In the genomic region with DNA sequence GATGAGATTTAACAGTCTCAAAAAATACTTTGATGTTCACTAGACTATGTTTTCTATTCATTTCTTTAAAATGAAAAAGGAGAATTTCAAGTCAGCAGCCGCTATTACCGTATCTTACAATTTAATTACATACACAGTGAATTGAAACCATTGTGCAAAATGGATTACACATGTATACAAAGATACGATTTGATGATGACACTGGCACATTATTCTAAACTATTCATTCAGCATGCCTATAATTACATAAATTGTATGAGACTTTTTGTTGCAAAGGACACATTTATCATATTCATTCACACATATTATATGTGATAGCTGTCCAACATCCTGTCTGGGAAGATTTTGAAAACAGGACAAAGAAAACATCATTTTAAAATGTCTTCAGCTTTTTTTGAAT, we compare ENCODE assay signal across 17 cellular contexts.
A peak's percentile ranks its signal among the peaks of the same experiment; 100 is the strongest.
DNase-seq lines count a peak whose midpoint lies in the region; ATAC-seq and TF ChIP-seq lines count a peak whose summit lies in the region.
"Had no signal": no experiment of that assay in that cellular context is flagged by ENCODE, and none has a peak within 500 bp of the region (broad histone marks: within the 10 kb centered on the region; RNA-seq: fewer than 3 reads in every experiment).

No MANE protein-coding gene starts in this region.

- peaks cover 5% of the 10 kb centered on the region for H3K9me3 ChIP-seq in neural cell (ENCODE audit: low read length)

- H3K4me3 Mint-ChIP-seq in GM23338, result no peak overlapping the region
- H3K4me3 Mint-ChIP-seq: CD4-positive, CD25-positive, alpha-beta regulatory T cell; HFFc6 had no signal

- H3K36me3 Mint-ChIP-seq in GM23338 (ENCODE audit: low read depth), result peaks cover 38% of the 10 kb centered on the region

- H3K9ac ChIP-seq in neural cell (ENCODE audit: low read length), result no peak overlapping the region
- H3K9ac ChIP-seq: BLaER1 had no signal

- H4K20me1 ChIP-seq in GM23338 (replicated peaks; ENCODE audit: insufficient read depth), result no peaks in the 10 kb centered on the region
- no peaks in the 10 kb centered on the region for H4K20me1 ChIP-seq in neural cell (ENCODE audit: insufficient read depth)
- H4K20me1 ChIP-seq: BLaER1 had no signal

- H3K9me3 Mint-ChIP-seq in GM23338, result peaks cover 31% of the 10 kb centered on the region

- no peak overlapping the region for H2AFZ ChIP-seq in GM23338
- no peak overlapping the region for H2AFZ ChIP-seq in neural cell (ENCODE audit: low read depth, low read length)

- peaks cover 36% of the 10 kb centered on the region for H3K4me1 ChIP-seq in GM23338 (ENCODE audit: insufficient read depth)
- H3K4me1 ChIP-seq: BLaER1 had no signal

- ATAC-seq in GM23338, result no peak
- no peak for ATAC-seq in GM21360 (IDR thresholded peaks at IDR 0.05; ENCODE audit: unreplicated experiment)
- ATAC-seq: K562 had no signal

- peak; percentile 49 for TF ChIP-seq EP300 in neural cell (conservative IDR thresholded peaks at IDR 0.05; ENCODE audit: poor library complexity, severe bottlenecking)

- no peaks in the 10 kb centered on the region for H3K79me2 ChIP-seq in GM23338 (replicated peaks; ENCODE audit: insufficient read depth)
- no peaks in the 10 kb centered on the region for H3K79me2 ChIP-seq in neural cell (replicated peaks; ENCODE audit: insufficient read depth, low read length)

- H3K9me2 ChIP-seq in GM23338 (ENCODE audit: insufficient read depth), result no peaks in the 10 kb centered on the region
- no peaks in the 10 kb centered on the region for H3K9me2 ChIP-seq in neural cell (ENCODE audit: insufficient read depth, low read length)

- H3K4me3 ChIP-seq in GM23338, result no peak overlapping the region
- H3K4me3 ChIP-seq in neural cell (ENCODE audit: low read length), result no peak overlapping the region
- H3K4me3 ChIP-seq: BLaER1, K562 had no signal

- in situ Hi-C loops in SK-MEL-5 (cut with HindIII; ENCODE audit: low pct_unique_long_range_greater_than_20kb, low sequenced_read_pairs), result no loop called here

- H3K4me1 Mint-ChIP-seq in GM23338, result peaks cover 47% of the 10 kb centered on the region
- H3K4me1 Mint-ChIP-seq: CD4-positive, CD25-positive, alpha-beta regulatory T cell had no signal

- H3F3A ChIP-seq in GM23338 (replicated peaks; ENCODE audit: low read depth), result no peaks in the 10 kb centered on the region
- no peaks in the 10 kb centered on the region for H3F3A ChIP-seq in neural cell (ENCODE audit: insufficient read depth, low read length, poor library complexity, severe bottlenecking)

- no peak for TF ChIP-seq CTCF in GM23338 (conservative IDR thresholded peaks at IDR 0.05; ENCODE audit: low read depth in 2 of 2)
- TF ChIP-seq CTCF in neural cell (IDR thresholded peaks at IDR 0.05; ENCODE audit: poor library complexity, severe bottlenecking), result no peak

- H3K27ac ChIP-seq in GM23338 (ENCODE audit: low read depth), result peak overlapping the region; percentile 95
- peak overlapping the region; percentile 9 for H3K27ac ChIP-seq in neural cell (ENCODE audit: low read length)
- H3K27ac ChIP-seq: BLaER1 had no signal

- H3K4me2 ChIP-seq in GM23338, result 0 out of 2 replicates have a peak overlapping the region, but pooled peaks have one; percentile 8
- H3K4me2 ChIP-seq in neural cell (ENCODE audit: low read length), result no peak overlapping the region
- H3K4me2 ChIP-seq: BLaER1 had no signal

- H3K27me3 Mint-ChIP-seq in GM23338 (ENCODE audit: insufficient read depth, low read depth, poor library complexity), result no peaks in the 10 kb centered on the region
- H3K27me3 Mint-ChIP-seq: CD4-positive, CD25-positive, alpha-beta regulatory T cell had no signal

- peaks cover 3% of the 10 kb centered on the region for H3K36me3 ChIP-seq in GM23338 (ENCODE audit: insufficient read depth)
- no peaks in the 10 kb centered on the region for H3K36me3 ChIP-seq in neural cell (ENCODE audit: insufficient read depth, low read length)

- TF ChIP-seq RAD21 in neural cell (conservative IDR thresholded peaks at IDR 0.05), result no peak

- no peaks in the 10 kb centered on the region for H3K27me3 ChIP-seq in GM23338 (ENCODE audit: insufficient read depth)
- H3K27me3 ChIP-seq in neural cell (ENCODE audit: insufficient read depth, low read depth, low read length), result no peaks in the 10 kb centered on the region
- H3K27me3 ChIP-seq: BLaER1 had no signal

- DNase-seq in COLO829 (ENCODE audit: low spot score), result peak; percentile 32
- no peak for DNase-seq in GM23338 (ENCODE audit: low spot score)
- peak; percentile 54 for DNase-seq in SK-MEL-5 (ENCODE audit: low read depth, low spot score)
- DNase-seq in superior temporal gyrus (ENCODE audit: extremely low spot score), result no peak
- no peak for DNase-seq in C1 segment of cervical spinal cord (lab: John Stamatoyannopoulos, UW)
- DNase-seq: 8988T; AML-193; CD4-positive, CD25-positive, alpha-beta regulatory T cell; DMS53; GOT3; HCEC 1CT; HFFc6; Karpas-422 had no signal

- peak overlapping the region; percentile 89 for H3K27ac Mint-ChIP-seq in GM23338
- H3K27ac Mint-ChIP-seq: CD4-positive, CD25-positive, alpha-beta regulatory T cell; HFFc6 had no signal

TF ChIP-seq in neural cell, 6 proteins besides CTCF, POLR2A, EP300 and RAD21:
- TF ChIP-seq EZH2 (IDR thresholded peaks at IDR 0.05; ENCODE audit: borderline replicate concordance, insufficient read depth, low read length, poor library complexity, severe bottlenecking) (no peak), SMC3 (conservative IDR thresholded peaks at IDR 0.05; ENCODE audit: poor library complexity) (no peak), POLR2AphosphoS5 (IDR thresholded peaks at IDR 0.05) (no peak), TAF1 (IDR thresholded peaks at IDR 0.05; ENCODE audit: low read depth) (no peak), REST (IDR thresholded peaks at IDR 0.05; ENCODE audit: borderline replicate concordance) (no peak), MXI1 (conservative IDR thresholded peaks at IDR 0.05; ENCODE audit: poor library complexity, severe bottlenecking) (no peak)

Comparison
In these comparisons a context has a peak if more than half of its experiments do, and no peak if none do; other contexts are left out.
1. DNase-seq: peak in COLO829 (single experiment) and SK-MEL-5 (single experiment); none in GM23338 (single experiment), superior temporal gyrus (single experiment) and C1 segment of cervical spinal cord (0 of 14).